In genomic region chr17:75105269-75106080, GRCh38 we compare ENCODE assay signal across 6 cellular contexts. TPM values are rescaled to one million over a fixed set of nuclear protein-coding genes. Genes with fewer than 3 reads are reported as not detected.
DNase-seq lines count a peak whose midpoint lies in the region; ATAC-seq and TF ChIP-seq lines count a peak whose summit lies in the region.

No MANE protein-coding gene starts in this region.

- no peak for TF ChIP-seq POLR2A in body of pancreas (IDR thresholded peaks at IDR 0.05)

- H3K4me3 ChIP-seq in body of pancreas (no peak overlapping the region), osteoblast (ENCODE audit: insufficient read depth, low read length) (no peak overlapping the region)

- no peaks in the 10 kb centered on the region for H3K27me3 ChIP-seq in body of pancreas
- no peaks in the 10 kb centered on the region for H3K27me3 ChIP-seq in osteoblast (ENCODE audit: insufficient read depth, low read length)

- peak; percentile 68 for ATAC-seq in body of pancreas
- no peak for ATAC-seq in GM18873 (IDR thresholded peaks at IDR 0.05; ENCODE audit: low FRiP score, unreplicated experiment)

- H3K27ac ChIP-seq in body of pancreas (peak overlapping the region in 2 of 4 donors; percentile 3 to 10), osteoblast (ENCODE audit: low read depth, low read length) (no peak overlapping the region)

- H3K79me2 ChIP-seq in osteoblast (ENCODE audit: insufficient read depth, low read length), result peaks cover 3% of the 10 kb centered on the region

- no peak overlapping the region for H2AFZ ChIP-seq in osteoblast (ENCODE audit: low read length)

- DNase-seq in G401 (ENCODE audit: low spot score), result peak; percentile 91
- peak; percentile 94 for DNase-seq in NCI-H146 (lab: John Stamatoyannopoulos, UW)
- peak; percentile 71 to 76 (median 73) for DNase-seq in body of pancreas
- DNase-seq in osteoblast (ENCODE audit: insufficient read length, low spot score, missing footprints), result peak; percentile 91
- DNase-seq in inferior parietal cortex (ENCODE audit: extremely low spot score), result no peak

- H3K9me3 ChIP-seq in body of pancreas (no peaks in the 10 kb centered on the region), osteoblast (ENCODE audit: low read depth, low read length) (no peaks in the 10 kb centered on the region)

- peaks cover 24% of the 10 kb centered on the region for H3K4me1 ChIP-seq in body of pancreas
- peaks cover 3% of the 10 kb centered on the region for H3K4me1 ChIP-seq in osteoblast (ENCODE audit: insufficient read depth, low read length)

- WGBS in body of pancreas, 2 donors, result 30 to 34% methylated on average over 13 to 15 of the region's 15 CpGs

- in situ Hi-C loops in G401 (cut with HindIII; ENCODE audit: low sequenced_read_pairs), result no loop called here

- H4K20me1 ChIP-seq in osteoblast (ENCODE audit: insufficient read depth, low read length), result no peaks in the 10 kb centered on the region

- intact Hi-C loops in body of pancreas (cut with DNase I), result no loop called here

- no peak overlapping the region for H3K4me2 ChIP-seq in osteoblast (ENCODE audit: insufficient read depth, low read length)

- TF ChIP-seq CTCF in body of pancreas (IDR thresholded peaks at IDR 0.05) (peak; percentile 73 to 87 (median 77)), osteoblast (IDR thresholded peaks at IDR 0.05; ENCODE audit: extremely low read depth, low read depth, low read length) (peak; percentile 65)

- no peaks in the 10 kb centered on the region for H3K36me3 ChIP-seq in body of pancreas (replicated peaks in 1 of 2; ENCODE audit: insufficient read depth in 1 of 2, low read depth in 2 of 2)
- peaks cover 6% of the 10 kb centered on the region for H3K36me3 ChIP-seq in osteoblast (ENCODE audit: insufficient read depth, low read length)

RNA-seq across cellular contexts. Expression of gene ARMC7, which starts 4.3 kb away (rescaled TPM):
- 10.5 and 13.6 TPM in 2 replicates for total RNA-seq in G401 (2014; rRNA removed; shearing (Covaris generic))
- total RNA-seq in body of pancreas, result 1 to 10 TPM; 6.7 to 7.9 TPM
- 3.2 and 3.3 TPM in 2 replicates for total RNA-seq in osteoblast

RNA-seq across cellular contexts. Expression of gene SLC16A5, which starts 17.7 kb away (rescaled TPM):
- 11.0 and 25.5 TPM in 2 replicates for total RNA-seq in G401 (2014; rRNA removed; shearing (Covaris generic))
- total RNA-seq in body of pancreas (10 to 100 TPM in 1 of 2 donors, 1 to 10 TPM in 1; 2.1 to 14.8 TPM), osteoblast (16.3 and 19.2 TPM in 2 replicates)

RNA-seq across cellular contexts. Expression of gene NT5C, which starts 26.1 kb away (rescaled TPM):
- 104 and 142 TPM in 2 replicates for total RNA-seq in G401 (2014; rRNA removed; shearing (Covaris generic))
- total RNA-seq in body of pancreas (10 to 100 TPM; 69.9 to 71.3 TPM), osteoblast (48.1 and 53.9 TPM in 2 replicates)

RNA-seq across cellular contexts. Expression of gene JPT1, which starts 48.8 kb away (rescaled TPM):
- total RNA-seq in G401 (2014; rRNA removed; shearing (Covaris generic)), result 199 and 235 TPM in 2 replicates
- 10 to 100 TPM; 17.4 to 42.5 TPM for total RNA-seq in body of pancreas
- total RNA-seq in osteoblast, result 55.7 and 60.8 TPM in 2 replicates

RNA-seq across cellular contexts. Expression of gene KCTD2, which starts 58.5 kb away (rescaled TPM):
- total RNA-seq in G401 (2014; rRNA removed; shearing (Covaris generic)), result 26.8 and 27.8 TPM in 2 replicates
- total RNA-seq in body of pancreas (10 to 100 TPM; 11.2 to 12.7 TPM), osteoblast (19.7 and 20.3 TPM in 2 replicates)
